ENCODE assay signal across 8 cellular contexts in the genomic region with DNA sequence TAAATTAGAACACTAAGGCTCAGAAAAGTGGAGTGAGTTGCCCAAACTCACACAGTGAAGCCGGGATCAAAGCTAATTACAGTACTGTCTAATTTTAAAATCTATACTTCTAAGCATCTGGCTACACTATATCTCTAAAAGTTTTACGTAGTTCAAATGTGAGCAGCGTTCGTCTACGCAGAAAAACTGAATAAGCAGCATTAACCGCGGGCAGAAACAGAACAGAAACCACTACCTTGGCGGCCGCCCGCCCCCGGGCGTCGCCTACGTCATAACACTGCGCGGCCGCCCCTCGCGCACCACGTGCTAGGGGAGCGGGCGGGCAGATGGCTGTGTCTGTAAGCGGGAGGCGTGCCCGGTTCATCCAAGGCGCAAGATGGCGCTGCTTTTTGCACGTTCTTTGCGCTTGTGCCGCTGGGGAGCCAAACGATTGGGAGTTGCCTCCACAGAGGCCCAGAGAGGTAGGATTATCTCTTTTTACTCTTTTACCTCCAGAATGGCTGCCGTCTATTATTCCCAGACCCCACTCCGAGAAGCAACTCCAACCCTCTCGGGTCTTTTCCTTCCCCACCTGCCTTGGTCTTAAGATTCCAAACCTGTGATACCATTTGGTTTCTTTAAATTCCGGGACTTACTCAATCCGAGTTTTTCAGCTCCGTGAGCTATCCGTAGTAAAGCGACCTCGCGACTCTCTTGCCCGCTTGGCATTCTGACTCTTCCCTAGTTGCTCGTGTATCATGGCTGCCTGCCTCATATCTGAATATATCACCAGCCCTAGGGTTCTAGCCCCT. TPM values are rescaled to one million over a fixed set of nuclear protein-coding genes. Genes with fewer than 3 reads are reported as not detected.
DNase-seq lines count a peak whose midpoint lies in the region; ATAC-seq and TF ChIP-seq lines count a peak whose summit lies in the region.

SPRYD4 (plus strand) TSS at position 363 of the 791 bp plus-strand sequence; CDS start at position 377, 14 bp downstream.

- H3K36me3 ChIP-seq in OCI-LY1 (ENCODE audit: insufficient read depth, low read length) (peaks cover 44% of the 10 kb centered on the region), mucosa of stomach (ENCODE audit: control insufficient read depth, insufficient read depth, low read length) (no peaks in the 10 kb centered on the region)

- H3K9me3 ChIP-seq in OCI-LY1 (ENCODE audit: low read length) (no peaks in the 10 kb centered on the region), mucosa of stomach (ENCODE audit: control insufficient read depth, low read length) (no peaks in the 10 kb centered on the region)

- H3K79me2 ChIP-seq in OCI-LY1 (ENCODE audit: insufficient read depth, low read length), result peaks cover 18% of the 10 kb centered on the region

- H3F3A ChIP-seq in OCI-LY1 (ENCODE audit: insufficient read depth, low read length), result no peaks in the 10 kb centered on the region; the same call in 1 of the 2 replicates

- no peaks in the 10 kb centered on the region for H3K27me3 ChIP-seq in OCI-LY1 (ENCODE audit: insufficient read depth, low read length)
- H3K27me3 ChIP-seq in mucosa of stomach (ENCODE audit: control insufficient read depth, insufficient read depth, low read length), result no peaks in the 10 kb centered on the region

- H3K4me2 ChIP-seq in OCI-LY1 (ENCODE audit: low read length), result peak within 1 kb of the TSS; percentile 93

- H3K9ac ChIP-seq in OCI-LY1 (ENCODE audit: low read length), result peak within 1 kb of the TSS; percentile 99
- peak within 1 kb of the TSS; percentile 92 for H3K9ac ChIP-seq in mucosa of stomach (ENCODE audit: low read length)

- H3K9me2 ChIP-seq in OCI-LY1 (ENCODE audit: low read depth, low read length), result no peaks in the 10 kb centered on the region

- H2AFZ ChIP-seq in OCI-LY1 (ENCODE audit: low read length), result no peak within 1 kb of the TSS

- DNase-seq in DMS 273 (lab: John Stamatoyannopoulos, UW; ENCODE audit: unreplicated experiment), result peak; percentile 95
- peak; percentile 86 for DNase-seq in HuH-7.5 (ENCODE audit: low spot score)
- peak; percentile 91 for DNase-seq in activated T-cell treated with anti-CD3 and anti-CD28 coated beads for 24 hours (ENCODE audit: low read depth)
- DNase-seq in epithelial cell of proximal tubule (ENCODE audit: low read depth), result no peak
- DNase-seq in stimulated activated CD8-positive, alpha-beta memory T cell treated with anti-CD3 and anti-CD28 coated beads, Interleukin-4, amount 100 ng/mL, for 48 hours, result peak; percentile 94

- TF ChIP-seq CTCF in OCI-LY1 (IDR thresholded peaks at IDR 0.05; ENCODE audit: low read length), result peak; percentile 50
- TF ChIP-seq CTCF in epithelial cell of proximal tubule (conservative IDR thresholded peaks at IDR 0.05; ENCODE audit: low read depth, low read length), result peak; percentile 31

- H4K20me1 ChIP-seq in OCI-LY1 (ENCODE audit: insufficient read depth, low read length), result no peaks in the 10 kb centered on the region

- H3K27ac ChIP-seq in OCI-LY1 (ENCODE audit: low read depth, low read length, poor library complexity, severe bottlenecking), result peak within 1 kb of the TSS; percentile 76

- ATAC-seq in GM21526 (IDR thresholded peaks at IDR 0.05; ENCODE audit: low FRiP score, unreplicated experiment), result peak; percentile 81

- H3K4me3 ChIP-seq in OCI-LY1 (ENCODE audit: low read depth, low read length, poor library complexity, severe bottlenecking) (peak within 1 kb of the TSS; percentile 95), epithelial cell of proximal tubule (ENCODE audit: low read depth, low read length) (peak within 1 kb of the TSS; percentile 100), mucosa of stomach (ENCODE audit: low read length) (peak within 1 kb of the TSS; percentile 86)

- H3K4me1 ChIP-seq in OCI-LY1 (ENCODE audit: insufficient read depth, low read length, severe bottlenecking) (peaks cover 27% of the 10 kb centered on the region), mucosa of stomach (ENCODE audit: control insufficient read depth, insufficient read depth, low read length) (peaks cover 25% of the 10 kb centered on the region)

RNA-seq across cellular contexts. Expression of gene SPRYD4, which starts in this region (rescaled TPM):
- 1.6 and 2.1 TPM in 2 replicates for total RNA-seq in epithelial cell of proximal tubule
